In genomic region chr7:100171087-100171681, GRCh38 we compare ENCODE assay signal across 7 cellular contexts.
DNase-seq lines count a peak whose midpoint lies in the region; ATAC-seq lines count a peak whose summit lies in the region.
"Had no signal": no experiment of that assay in that cellular context is flagged by ENCODE, and none has a peak within 500 bp of the region (broad histone marks: within the 10 kb centered on the region; RNA-seq: fewer than 3 reads in every experiment).

No MANE protein-coding gene starts in this region.

- H3K4me3 ChIP-seq in effector memory CD4-positive, alpha-beta T cell (ENCODE audit: insufficient read depth, low read depth, low read length, poor library complexity, severe bottlenecking) = peak overlapping the region; percentile 52

- peaks cover 37% of the 10 kb centered on the region for H3K4me1 ChIP-seq in effector memory CD4-positive, alpha-beta T cell (ENCODE audit: control insufficient read depth, insufficient read depth, low read length, poor library complexity, severe bottlenecking)

- H3K27ac ChIP-seq in effector memory CD4-positive, alpha-beta T cell (ENCODE audit: insufficient read depth, low read length, poor library complexity, severe bottlenecking) = no peak overlapping the region

- H3K27me3 ChIP-seq in effector memory CD4-positive, alpha-beta T cell (replicated peaks; ENCODE audit: control insufficient read depth, insufficient read depth, low read length, poor library complexity, severe bottlenecking) = no peaks in the 10 kb centered on the region

- no peaks in the 10 kb centered on the region for H3K9me3 ChIP-seq in effector memory CD4-positive, alpha-beta T cell (ENCODE audit: control insufficient read depth, low read length)

- H3K36me3 ChIP-seq in effector memory CD4-positive, alpha-beta T cell (ENCODE audit: control insufficient read depth, insufficient read depth, low read length) = no peaks in the 10 kb centered on the region

- DNase-seq in NCI-H748 (lab: John Stamatoyannopoulos, UW; ENCODE audit: unreplicated experiment) (peak; percentile 73), retina (peak; percentile 56), SKM-1 (lab: John Stamatoyannopoulos, UW; ENCODE audit: unreplicated experiment) (no peak)
- peak; percentile 18 to 37 (median 30) for DNase-seq in effector memory CD4-positive, alpha-beta T cell
- DNase-seq: IMR-90 had no signal

- ATAC-seq in GM21619 (IDR thresholded peaks at IDR 0.05; ENCODE audit: unreplicated experiment) (no peak), HG03442 (IDR thresholded peaks at IDR 0.05; ENCODE audit: unreplicated experiment) (no peak)
